In the genomic region with DNA sequence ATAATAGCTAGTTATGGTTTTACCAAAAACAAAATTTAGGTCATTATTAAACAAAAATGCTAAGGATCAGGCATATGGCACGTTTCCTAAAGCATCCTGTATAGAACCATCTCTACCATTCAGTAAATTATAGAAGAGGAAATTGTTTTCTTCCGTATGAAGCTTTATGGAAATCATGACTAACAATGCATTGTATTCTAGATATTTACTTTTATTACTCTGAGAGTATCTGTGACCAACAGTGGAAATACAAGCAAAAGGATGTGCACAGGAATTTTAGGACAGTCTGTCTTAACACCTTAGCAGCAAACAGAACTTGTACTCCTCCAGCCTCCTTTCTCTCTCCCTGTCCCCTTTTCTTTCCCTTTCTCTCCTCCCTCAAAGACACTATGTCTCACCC, we compare ENCODE assay signal across 29 cellular contexts. TPM values are rescaled to one million over a fixed set of nuclear protein-coding genes. Genes with fewer than 3 reads are reported as not detected.
DNase-seq lines count a peak whose midpoint lies in the region; ATAC-seq, FAIRE-seq and TF ChIP-seq lines count a peak whose summit lies in the region.
"Had no signal": no experiment of that assay in that cellular context is flagged by ENCODE, and none has a peak within 500 bp of the region (broad histone marks: within the 10 kb centered on the region; RNA-seq: fewer than 3 reads in every experiment).

No MANE protein-coding gene starts in this region.

- DNase-seq in IMR-90 (no peak), Panc1 (ENCODE audit: low read depth, low spot score) (no peak), endothelial cell of umbilical vein (ENCODE audit: low read depth, low spot score) (peak; percentile 51), NCI-H748 (lab: John Stamatoyannopoulos, UW; ENCODE audit: unreplicated experiment) (no peak), heart right ventricle (no peak)
- DNase-seq in stimulated activated CD4-positive, alpha-beta T cell treated with anti-CD3 and anti-CD28 coated beads, Interleukin-15, amount 100 ng/mL, for 24 hours: no peak
- DNase-seq: Caco-2; CD8-positive, alpha-beta T cell; DMS79; EL; GDM1; Kasumi-1; MV-4-11; NCI-H1105; NCI-H1436 treated with DMSO at 0.1 percent for 48 hours; NCI-H1930; NCI-H2107; NCI-H446; NCI-H524 treated with DMSO at 0.1 percent for 48 hours; NCI-H82; SHP77 had no signal

- no peak overlapping the region for H3K9ac ChIP-seq in IMR-90 (ENCODE audit: low read depth, low read length)
- no peak overlapping the region for H3K9ac ChIP-seq in endothelial cell of umbilical vein (replicated peaks; ENCODE audit: extremely low read depth, insufficient read depth, low read length)

- no peak overlapping the region for H3K18ac ChIP-seq in IMR-90 (ENCODE audit: low read depth, low read length)

- ATAC-seq in IMR-90 (ENCODE audit: low read depth) (no peak), Panc1 (0 out of 2 replicates have a peak, but pooled peaks have one; percentile 30), heart right ventricle (no peak)
- ATAC-seq in stimulated activated memory B cell treated with anti-CD40 and anti-IgM and Interleukin-4, amounts not matched to agents 10 μg/mL and 1 μg/mL and 100 μg/mL, for 72 hours: no peak
- ATAC-seq: CD8-positive, alpha-beta T cell; HCT116; K562 had no signal

- H3K4me1 ChIP-seq in IMR-90 (ENCODE audit: control insufficient read depth, insufficient read depth, low read length) (peaks cover 9% of the 10 kb centered on the region), Panc1 (ENCODE audit: control insufficient read depth, insufficient read depth, low read length) (peaks cover 17% of the 10 kb centered on the region), endothelial cell of umbilical vein (ENCODE audit: control insufficient read depth, extremely low read depth, insufficient read depth, low read length) (peaks cover 14% of the 10 kb centered on the region), heart right ventricle (peaks cover 0 to 57% (median 34%) of the 10 kb centered on the region in 9 donors)

- CTCF ChIA-PET in IMR-90 (lab: Yijun Ruan, JAX): interaction anchor here (0.5 kb wide), 1 partner anchor 221 kb away, joined by 3 read pairs; no protein-coding TSS in a partner anchor
- CTCF ChIA-PET in Panc1 (lab: Charles Lee): no interaction called here
- CTCF ChIA-PET in endothelial cell of umbilical vein (lab: Charles Lee): interaction anchor here (0.7 to 2.0 kb wide), 6 partner anchors 10 to 181 kb away, joined by 3 to 7 read pairs (median 3); no protein-coding TSS in a partner anchor

- H3K14ac ChIP-seq in IMR-90 (replicated peaks; ENCODE audit: low read depth, low read length): no peak overlapping the region

- H3K79me2 ChIP-seq in endothelial cell of umbilical vein (ENCODE audit: control insufficient read depth, insufficient read depth, low read length): peaks cover 46% of the 10 kb centered on the region

- H2AK5ac ChIP-seq in IMR-90 (ENCODE audit: low read depth, low read length): no peak overlapping the region

- H3K4me3 ChIP-seq in IMR-90 (ENCODE audit: insufficient read depth, low read depth, low read length): no peak overlapping the region
- no peak overlapping the region for H3K4me3 ChIP-seq in Panc1 (ENCODE audit: low read depth in 2 of 2, low read length in 2 of 2)
- H3K4me3 ChIP-seq in endothelial cell of umbilical vein (replicated peaks in 1 of 3; ENCODE audit: insufficient read depth in 1 of 3, low read depth in 1 of 3, low read length in 3 of 3): no peak overlapping the region
- H3K4me3 ChIP-seq in heart right ventricle: no peak overlapping the region
- H3K4me3 ChIP-seq: K562 had no signal

- H3K27ac Mint-ChIP-seq in stimulated activated memory B cell treated with anti-CD40 and anti-IgM and Interleukin-4, amounts not matched to agents 10 μg/mL and 1 μg/mL and 100 μg/mL, for 72 hours: peak overlapping the region; percentile 87
- H3K27ac Mint-ChIP-seq: B cell; CD8-positive, alpha-beta T cell had no signal

- no peak overlapping the region for H2AFZ ChIP-seq in IMR-90 (replicated peaks; ENCODE audit: low read length, poor library complexity)
- no peak overlapping the region for H2AFZ ChIP-seq in endothelial cell of umbilical vein (ENCODE audit: low read depth, low read length)

- H3K27me3 Mint-ChIP-seq in stimulated activated memory B cell treated with anti-CD40 and anti-IgM and Interleukin-4, amounts not matched to agents 10 μg/mL and 1 μg/mL and 100 μg/mL, for 72 hours: no peaks in the 10 kb centered on the region
- H3K27me3 Mint-ChIP-seq: B cell had no signal

- no peaks in the 10 kb centered on the region for H3K36me3 ChIP-seq in IMR-90 (ENCODE audit: control insufficient read depth, insufficient read depth, low read length)
- no peaks in the 10 kb centered on the region for H3K36me3 ChIP-seq in Panc1 (ENCODE audit: control insufficient read depth, insufficient read depth, low read length)
- H3K36me3 ChIP-seq in endothelial cell of umbilical vein (ENCODE audit: control insufficient read depth in 2 of 2, extremely low read depth in 1 of 2, insufficient read depth in 2 of 2, low read length in 2 of 2): no peaks in the 10 kb centered on the region
- H3K36me3 ChIP-seq in heart right ventricle: no peaks in the 10 kb centered on the region

- no peak overlapping the region for H3K23ac ChIP-seq in IMR-90 (ENCODE audit: low read depth, low read length)

- TF ChIP-seq POLR2A in IMR-90 (IDR thresholded peaks at IDR 0.05; ENCODE audit: low read depth, low read length) (no peak), endothelial cell of umbilical vein (IDR thresholded peaks at IDR 0.05; ENCODE audit: low read depth, low read length) (no peak)

- H3K9me1 ChIP-seq in IMR-90 (ENCODE audit: insufficient read depth, low read length) (peaks cover 4% of the 10 kb centered on the region; the same call in 1 of the 2 replicates), endothelial cell of umbilical vein (replicated peaks; ENCODE audit: control insufficient read depth, extremely low read depth, insufficient read depth, low read length) (no peaks in the 10 kb centered on the region)

- H2BK5ac ChIP-seq in IMR-90 (ENCODE audit: low read depth, low read length, poor library complexity, severe bottlenecking): no peak overlapping the region

- peak overlapping the region; percentile 58; the same call in 1 of the 2 replicates for H4K91ac ChIP-seq in IMR-90 (ENCODE audit: insufficient read depth, low read depth, low read length)

- TF ChIP-seq RAD21 in IMR-90 (IDR thresholded peaks at IDR 0.05; ENCODE audit: low read length): no peak

- peaks cover 59% of the 10 kb centered on the region for H3K4me1 Mint-ChIP-seq in stimulated activated memory B cell treated with anti-CD40 and anti-IgM and Interleukin-4, amounts not matched to agents 10 μg/mL and 1 μg/mL and 100 μg/mL, for 72 hours

- H3K27ac ChIP-seq in IMR-90 (ENCODE audit: insufficient read depth, low read length) (no peak overlapping the region), Panc1 (ENCODE audit: low read length) (no peak overlapping the region), endothelial cell of umbilical vein (ENCODE audit: insufficient read depth, low read depth, low read length) (no peak overlapping the region), heart right ventricle (peak overlapping the region in 1 of 10 donors; percentile 21)
- H3K27ac ChIP-seq: C4-2B, HL-60, RWPE1 had no signal

- peaks cover 9% of the 10 kb centered on the region for H3K9me3 Mint-ChIP-seq in stimulated activated memory B cell treated with anti-CD40 and anti-IgM and Interleukin-4, amounts not matched to agents 10 μg/mL and 1 μg/mL and 100 μg/mL, for 72 hours

- H4K8ac ChIP-seq in IMR-90 (ENCODE audit: low read depth in 2 of 2, low read length in 2 of 2): no peak overlapping the region

- H3K27me3 ChIP-seq in IMR-90 (ENCODE audit: control insufficient read depth, insufficient read depth, low read length) (no peaks in the 10 kb centered on the region), Panc1 (ENCODE audit: control insufficient read depth, insufficient read depth, low read length) (no peaks in the 10 kb centered on the region), endothelial cell of umbilical vein (ENCODE audit: control insufficient read depth in 2 of 2, insufficient read depth in 2 of 2, low read length in 2 of 2) (no peaks in the 10 kb centered on the region), heart right ventricle (no peaks in the 10 kb centered on the region)

- peak overlapping the region; percentile 62 for H3K4ac ChIP-seq in IMR-90 (ENCODE audit: low read depth, low read length)

- H3K56ac ChIP-seq in IMR-90 (ENCODE audit: extremely low read depth, insufficient read depth, low read length): no peak overlapping the region

- dilution Hi-C loops in IMR-90 (cut with HindIII; ENCODE audit: low sequenced_read_pairs, unreplicated experiment) (no loop called here), endothelial cell of umbilical vein (cut with MboI; ENCODE audit: extremely low pct_ligation_motif_present, low sequenced_read_pairs) (no loop called here)

- H2BK15ac ChIP-seq in IMR-90 (ENCODE audit: low read depth, low read length): peak overlapping the region; percentile 34; the same call in 1 of the 3 replicates

- FAIRE-seq in endothelial cell of umbilical vein (lab: Jason Lieb, UNC): peak; percentile 63
- FAIRE-seq: GM12891, K562 had no signal

- POLR2A ChIA-PET in IMR-90 (lab: Charles Lee; ENCODE audit: unreplicated experiment): no interaction called here
- POLR2A ChIA-PET in Panc1 (lab: Charles Lee): interaction anchor here (1.0 kb wide), 1 partner anchor 10 kb away, joined by 8 read pairs; no protein-coding TSS in a partner anchor
- POLR2A ChIA-PET in endothelial cell of umbilical vein (lab: Charles Lee): no interaction called here

- H3K4me3 Mint-ChIP-seq in stimulated activated memory B cell treated with anti-CD40 and anti-IgM and Interleukin-4, amounts not matched to agents 10 μg/mL and 1 μg/mL and 100 μg/mL, for 72 hours: no peak overlapping the region
- H3K4me3 Mint-ChIP-seq: B cell; CD8-positive, alpha-beta T cell had no signal

- in situ Hi-C loops in IMR-90 (cut with MboI; ENCODE audit: low sequenced_read_pairs): loop anchor here (10.0 to 25.0 kb wide), 2 partner anchors 49 to 147 kb away; no protein-coding TSS in a partner anchor
- in situ Hi-C loops in Panc1 (cut with HindIII; ENCODE audit: low pct_unique_long_range_greater_than_20kb, low sequenced_read_pairs): no loop called here

- H2BK20ac ChIP-seq in IMR-90 (ENCODE audit: low read depth, low read length): peak overlapping the region; percentile 34; the same call in 1 of the 2 replicates

- no CpG with 5 or more reads among the region's 2 CpGs for WGBS in IMR-90 (ENCODE audit: extremely low coverage in 2 of 2, insufficient read length in 1 of 2), 2 experiments
- 72 to 74% methylated on average over 2 of the region's 2 CpGs for WGBS in heart right ventricle, 2 donors

- H4K20me1 ChIP-seq in IMR-90 (ENCODE audit: insufficient read depth, low read length) (no peaks in the 10 kb centered on the region; the same call in 1 of the 2 replicates), endothelial cell of umbilical vein (replicated peaks; ENCODE audit: control insufficient read depth, extremely low read depth, insufficient read depth, low read length) (peaks cover 4% of the 10 kb centered on the region)

- H3K4me2 ChIP-seq in IMR-90 (ENCODE audit: low read depth, low read length) (no peak overlapping the region), endothelial cell of umbilical vein (ENCODE audit: insufficient read depth, low read length) (peak overlapping the region; percentile 60)

- no peak overlapping the region for H2AK9ac ChIP-seq in IMR-90 (replicated peaks; ENCODE audit: low read depth, low read length, poor library complexity)

- TF ChIP-seq CTCF in IMR-90 (conservative IDR thresholded peaks at IDR 0.05; ENCODE audit: low read depth, low read length) (no peak), Panc1 (IDR thresholded peaks at IDR 0.05) (no peak), endothelial cell of umbilical vein (IDR thresholded peaks at IDR 0.05; ENCODE audit: extremely low read depth in 1 of 2, insufficient read depth in 1 of 2, low read depth in 1 of 2, low read length in 2 of 2) (no peak), heart right ventricle (IDR thresholded peaks at IDR 0.05) (no peak)

- H3K9me3 ChIP-seq in IMR-90 (ENCODE audit: control insufficient read depth, insufficient read depth, low read length) (no peaks in the 10 kb centered on the region), Panc1 (ENCODE audit: control insufficient read depth, insufficient read depth, low read depth, low read length) (no peaks in the 10 kb centered on the region), endothelial cell of umbilical vein (replicated peaks; ENCODE audit: control insufficient read depth, insufficient read depth, low read length) (no peaks in the 10 kb centered on the region), heart right ventricle (no peaks in the 10 kb centered on the region)
- H3K9me3 ChIP-seq: Caco-2 had no signal

- peak overlapping the region; percentile 36; the same call in 1 of the 2 replicates for H2BK120ac ChIP-seq in IMR-90 (ENCODE audit: low read depth, low read length)

- H3K36me3 Mint-ChIP-seq in stimulated activated memory B cell treated with anti-CD40 and anti-IgM and Interleukin-4, amounts not matched to agents 10 μg/mL and 1 μg/mL and 100 μg/mL, for 72 hours: peaks cover 29% of the 10 kb centered on the region
- H3K36me3 Mint-ChIP-seq: CD8-positive, alpha-beta T cell had no signal

- BruUV-seq in IMR-90 (replicated peaks; lab: Mats Ljungman, UMichigan) (no TSS peak), Panc1 (replicated peaks; lab: Mats Ljungman, UMichigan) (no TSS peak), endothelial cell of umbilical vein (replicated peaks; lab: Mats Ljungman, UMichigan) (no TSS peak)

- H4K5ac ChIP-seq in IMR-90 (ENCODE audit: low read depth, low read length): no peak overlapping the region

- peaks cover 32 to 78% of the 10 kb centered on the region in 2 experiments for H3K79me1 ChIP-seq in IMR-90 (ENCODE audit: low read depth in 1 of 2, low read length in 2 of 2)

- intact Hi-C loops in IMR-90 (cut with micrococcal nuclease): no loop called here
- intact Hi-C loops in Panc1 (cut with micrococcal nuclease; ENCODE audit: unreplicated experiment): loop anchor here (10.0 kb wide), 1 partner anchor 49 kb away; no protein-coding TSS in a partner anchor
- intact Hi-C loops in endothelial cell of umbilical vein (cut with micrococcal nuclease): no loop called here
- intact Hi-C loops in heart right ventricle (cut with DNase I): loop anchor here in 2 of 10 donors (10.0 kb wide), 2 partner anchors 49 to 109 kb away; no protein-coding TSS in a partner anchor

RNA-seq across cellular contexts. Expression of gene DENND5B, which starts 7.1 kb away (rescaled TPM):
- total RNA-seq in IMR-90 (2012; rRNA removed) (11.9 and 13.4 TPM in 2 replicates), Panc1 (2021; ENCODE audit: unreplicated experiment) (36.8 TPM), endothelial cell of umbilical vein (18.3 and 22.0 TPM in 2 replicates), heart right ventricle (10 to 100 TPM; 28.0 to 60.8 (median 46.4) TPM)
- polyA plus RNA-seq in IMR-90 (2012; rRNA removed) (5.5 and 5.6 TPM in 2 replicates), endothelial cell of umbilical vein (7.8 and 10.3 TPM in 2 replicates), heart right ventricle (10 to 100 TPM in 1 of 2 donors, 1 to 10 TPM in 1; 5.2 to 11.2 TPM)
- polyA plus RNA-seq in IMR-90 (2012; cell fraction: cytosol; rRNA removed): 2.3 and 2.7 TPM in 2 replicates
- polyA plus RNA-seq in IMR-90 (2012; cell fraction: nucleus; rRNA removed; ENCODE audit: low replicate concordance): 0.94 and 5.0 TPM in 2 replicates
- 10.5 TPM for polyA plus RNA-seq in Panc1 (2012; ENCODE audit: insufficient read length)
- 8.7 and 9.8 TPM in 2 replicates for polyA plus RNA-seq in endothelial cell of umbilical vein (2011; cell fraction: cytosol; rRNA removed)
- polyA plus RNA-seq in endothelial cell of umbilical vein (2011; cell fraction: nucleus; rRNA removed): 10.6 and 11.3 TPM in 2 replicates
- 11.2 and 14.4 TPM in 2 replicates for polyA plus RNA-seq in endothelial cell of umbilical vein (2012)
- 30.2 and 30.8 TPM in 2 replicates for polyA minus RNA-seq in endothelial cell of umbilical vein
- polyA minus RNA-seq in endothelial cell of umbilical vein (2011; cell fraction: cytosol; rRNA and poly(A)+ RNA removed): 21.3 TPM
- polyA minus RNA-seq in endothelial cell of umbilical vein (2011; cell fraction: nucleus; rRNA and poly(A)+ RNA removed): 28.5 and 43.1 TPM in 2 replicates
